Comparison of ENCODE assay signal across 1 cellular context in the genomic region with DNA sequence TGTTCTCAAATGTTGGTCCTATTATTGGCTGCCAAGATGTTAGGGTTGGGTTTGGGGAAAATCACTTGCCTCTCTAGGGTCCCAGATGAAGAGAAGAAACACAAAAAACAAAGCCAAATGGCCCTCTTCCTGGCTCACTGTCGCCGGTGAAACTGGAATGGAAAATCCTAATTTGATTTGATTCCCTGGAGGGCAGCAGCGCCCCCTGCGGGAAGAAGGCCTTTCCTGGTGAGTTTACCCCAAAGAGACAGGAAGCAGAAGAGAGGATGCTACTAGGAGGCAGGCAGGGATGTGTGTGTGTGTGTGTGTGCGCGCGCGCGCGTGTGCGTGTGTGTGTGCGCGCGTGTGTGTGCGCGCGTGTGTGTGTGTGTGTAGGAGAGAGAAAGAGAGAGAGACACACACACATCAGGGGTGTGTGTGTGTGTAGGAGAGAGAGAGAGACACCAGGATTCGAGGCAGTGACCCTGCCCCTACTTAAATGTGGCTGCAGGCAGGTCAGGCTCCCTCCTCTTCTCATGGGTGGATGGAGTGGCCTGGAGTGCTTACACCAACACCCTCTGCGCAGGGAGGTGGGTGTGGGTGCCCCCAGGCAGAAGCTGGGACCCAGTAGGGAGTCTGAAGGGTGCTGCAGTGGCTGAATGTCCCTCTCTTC.
TF ChIP-seq lines count a peak whose summit lies in the region.

No MANE protein-coding gene starts in this region.

TF ChIP-seq in GM12878, 131 proteins besides CTCF, POLR2A, EP300 and RAD21 (continued from another document):
- TF ChIP-seq, protein P1, sequence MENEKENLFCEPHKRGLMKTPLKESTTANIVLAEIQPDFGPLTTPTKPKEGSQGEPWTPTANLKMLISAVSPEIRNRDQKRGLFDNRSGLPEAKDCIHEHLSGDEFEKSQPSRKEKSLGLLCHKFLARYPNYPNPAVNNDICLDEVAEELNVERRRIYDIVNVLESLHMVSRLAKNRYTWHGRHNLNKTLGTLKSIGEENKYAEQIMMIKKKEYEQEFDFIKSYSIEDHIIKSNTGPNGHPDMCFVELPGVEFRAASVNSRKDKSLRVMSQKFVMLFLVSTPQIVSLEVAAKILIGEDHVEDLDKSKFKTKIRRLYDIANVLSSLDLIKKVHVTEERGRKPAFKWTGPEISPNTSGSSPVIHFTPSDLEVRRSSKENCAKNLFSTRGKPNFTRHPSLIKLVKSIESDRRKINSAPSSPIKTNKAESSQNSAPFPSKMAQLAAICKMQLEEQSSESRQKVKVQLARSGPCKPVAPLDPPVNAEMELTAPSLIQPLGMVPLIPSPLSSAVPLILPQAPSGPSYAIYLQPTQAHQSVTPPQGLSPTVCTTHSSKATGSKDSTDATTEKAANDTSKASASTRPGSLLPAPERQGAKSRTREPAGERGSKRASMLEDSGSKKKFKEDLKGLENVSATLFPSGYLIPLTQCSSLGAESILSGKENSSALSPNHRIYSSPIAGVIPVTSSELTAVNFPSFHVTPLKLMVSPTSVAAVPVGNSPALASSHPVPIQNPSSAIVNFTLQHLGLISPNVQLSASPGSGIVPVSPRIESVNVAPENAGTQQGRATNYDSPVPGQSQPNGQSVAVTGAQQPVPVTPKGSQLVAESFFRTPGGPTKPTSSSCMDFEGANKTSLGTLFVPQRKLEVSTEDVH (IDR thresholded peaks at IDR 0.05; ENCODE audit: low read depth, partially characterized antibody) = no peak
- TF ChIP-seq SP1 (IDR thresholded peaks at IDR 0.05; ENCODE audit: low read depth, low read length) (no peak), BHLHE40 (IDR thresholded peaks at IDR 0.05; ENCODE audit: borderline replicate concordance in 1 of 2, low read depth in 2 of 2, low read length in 1 of 2) (0 out of 4 replicates have a peak, but pooled peaks of 1 of the 2 experiments have one; percentile 23)
- TF ChIP-seq, protein P2, sequence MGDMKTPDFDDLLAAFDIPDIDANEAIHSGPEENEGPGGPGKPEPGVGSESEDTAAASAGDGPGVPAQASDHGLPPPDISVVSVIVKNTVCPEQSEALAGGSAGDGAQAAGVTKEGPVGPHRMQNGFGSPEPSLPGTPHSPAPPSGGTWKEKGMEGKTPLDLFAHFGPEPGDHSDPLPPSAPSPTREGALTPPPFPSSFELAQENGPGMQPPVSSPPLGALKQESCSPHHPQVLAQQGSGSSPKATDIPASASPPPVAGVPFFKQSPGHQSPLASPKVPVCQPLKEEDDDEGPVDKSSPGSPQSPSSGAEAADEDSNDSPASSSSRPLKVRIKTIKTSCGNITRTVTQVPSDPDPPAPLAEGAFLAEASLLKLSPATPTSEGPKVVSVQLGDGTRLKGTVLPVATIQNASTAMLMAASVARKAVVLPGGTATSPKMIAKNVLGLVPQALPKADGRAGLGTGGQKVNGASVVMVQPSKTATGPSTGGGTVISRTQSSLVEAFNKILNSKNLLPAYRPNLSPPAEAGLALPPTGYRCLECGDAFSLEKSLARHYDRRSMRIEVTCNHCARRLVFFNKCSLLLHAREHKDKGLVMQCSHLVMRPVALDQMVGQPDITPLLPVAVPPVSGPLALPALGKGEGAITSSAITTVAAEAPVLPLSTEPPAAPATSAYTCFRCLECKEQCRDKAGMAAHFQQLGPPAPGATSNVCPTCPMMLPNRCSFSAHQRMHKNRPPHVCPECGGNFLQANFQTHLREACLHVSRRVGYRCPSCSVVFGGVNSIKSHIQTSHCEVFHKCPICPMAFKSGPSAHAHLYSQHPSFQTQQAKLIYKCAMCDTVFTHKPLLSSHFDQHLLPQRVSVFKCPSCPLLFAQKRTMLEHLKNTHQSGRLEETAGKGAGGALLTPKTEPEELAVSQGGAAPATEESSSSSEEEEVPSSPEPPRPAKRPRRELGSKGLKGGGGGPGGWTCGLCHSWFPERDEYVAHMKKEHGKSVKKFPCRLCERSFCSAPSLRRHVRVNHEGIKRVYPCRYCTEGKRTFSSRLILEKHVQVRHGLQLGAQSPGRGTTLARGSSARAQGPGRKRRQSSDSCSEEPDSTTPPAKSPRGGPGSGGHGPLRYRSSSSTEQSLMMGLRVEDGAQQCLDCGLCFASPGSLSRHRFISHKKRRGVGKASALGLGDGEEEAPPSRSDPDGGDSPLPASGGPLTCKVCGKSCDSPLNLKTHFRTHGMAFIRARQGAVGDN (IDR thresholded peaks at IDR 0.05) = no peak
